Comparison of ENCODE assay signal across 1 cellular context in the genomic region with DNA sequence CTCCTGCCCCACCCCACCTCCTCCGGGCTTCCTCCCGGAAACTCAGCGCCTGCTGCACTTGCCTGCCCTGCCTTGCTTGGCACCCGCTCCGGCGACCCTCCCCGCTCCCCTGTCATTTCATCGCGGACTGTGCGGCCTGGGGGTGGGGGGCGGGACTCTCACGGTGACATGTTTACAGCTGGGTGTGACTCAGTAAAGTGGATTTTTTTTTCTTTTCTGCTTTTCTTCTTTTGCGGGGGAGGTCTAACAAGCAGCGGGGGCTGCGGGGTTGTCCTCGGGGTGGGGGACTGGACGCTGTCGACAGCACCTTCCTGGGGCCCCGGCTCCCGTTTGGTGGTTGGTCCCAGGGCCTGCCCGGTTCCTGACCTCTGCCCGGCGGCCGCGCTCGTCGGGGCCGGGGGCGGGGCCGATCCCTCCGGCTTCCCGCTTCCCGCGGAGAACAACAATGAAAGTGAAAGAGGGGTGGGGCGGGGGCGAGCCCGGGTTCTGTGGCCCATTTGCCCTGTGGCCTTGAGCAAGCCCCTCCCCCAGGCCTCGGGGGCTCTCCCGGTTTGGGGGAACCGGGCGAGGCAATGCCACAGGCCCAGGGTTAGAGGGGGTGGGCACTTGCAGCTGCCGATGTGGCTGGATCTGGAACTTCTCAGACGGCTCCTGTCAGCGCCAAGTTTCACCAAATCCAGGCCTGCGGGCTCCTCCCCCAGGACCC.
TF ChIP-seq lines count a peak whose summit lies in the region.

No MANE protein-coding gene starts in this region.

TF ChIP-seq in HepG2, 621 proteins besides CTCF, POLR2A, EP300 and RAD21 (continued from another document and continues in another):
- TF ChIP-seq, protein P1, sequence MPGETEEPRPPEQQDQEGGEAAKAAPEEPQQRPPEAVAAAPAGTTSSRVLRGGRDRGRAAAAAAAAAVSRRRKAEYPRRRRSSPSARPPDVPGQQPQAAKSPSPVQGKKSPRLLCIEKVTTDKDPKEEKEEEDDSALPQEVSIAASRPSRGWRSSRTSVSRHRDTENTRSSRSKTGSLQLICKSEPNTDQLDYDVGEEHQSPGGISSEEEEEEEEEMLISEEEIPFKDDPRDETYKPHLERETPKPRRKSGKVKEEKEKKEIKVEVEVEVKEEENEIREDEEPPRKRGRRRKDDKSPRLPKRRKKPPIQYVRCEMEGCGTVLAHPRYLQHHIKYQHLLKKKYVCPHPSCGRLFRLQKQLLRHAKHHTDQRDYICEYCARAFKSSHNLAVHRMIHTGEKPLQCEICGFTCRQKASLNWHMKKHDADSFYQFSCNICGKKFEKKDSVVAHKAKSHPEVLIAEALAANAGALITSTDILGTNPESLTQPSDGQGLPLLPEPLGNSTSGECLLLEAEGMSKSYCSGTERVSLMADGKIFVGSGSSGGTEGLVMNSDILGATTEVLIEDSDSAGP (CRISPR knock-in tag; IDR thresholded peaks at IDR 0.05; ENCODE audit: borderline replicate concordance) = peak; percentile 57; the same call in 1 of the 2 replicates
- TF ChIP-seq HDAC2 (CRISPR knock-in tag; IDR thresholded peaks at IDR 0.05) (0 out of 2 replicates have a peak, but pooled peaks have one; percentile 15), SMAD9 (CRISPR knock-in tag; IDR thresholded peaks at IDR 0.05) (0 out of 2 replicates have a peak, but pooled peaks have one; percentile 49), CHD2 (IDR thresholded peaks at IDR 0.05; ENCODE audit: low read depth, low read length) (0 out of 2 replicates have a peak, but pooled peaks have one; percentile 10), TAF1 (CRISPR knock-in tag; IDR thresholded peaks at IDR 0.05) (peak; percentile 54; the same call in 1 of the 2 replicates), ZFX (CRISPR knock-in tag; IDR thresholded peaks at IDR 0.05; ENCODE audit: low read depth) (peak; percentile 71), ZFY (CRISPR knock-in tag; IDR thresholded peaks at IDR 0.05) (peak; percentile 77), SP1 (IDR thresholded peaks at IDR 0.05) (no peak), SP1 (CRISPR knock-in tag; IDR thresholded peaks at IDR 0.05) (peak; percentile 15; the same call in 1 of the 2 replicates), TGIF2 (CRISPR knock-in tag; IDR thresholded peaks at IDR 0.05) (no peak), PCBP1 (IDR thresholded peaks at IDR 0.05; ENCODE audit: borderline replicate concordance, low read depth, low read length) (0 out of 2 replicates have a peak, but pooled peaks have one; percentile 50), ZNF576 (CRISPR knock-in tag; IDR thresholded peaks at IDR 0.05) (no peak), RXRA (CRISPR knock-in tag; IDR thresholded peaks at IDR 0.05) (peak; percentile 69), ZNF891 (CRISPR knock-in tag; IDR thresholded peaks at IDR 0.05) (no peak), ZNF501 (CRISPR knock-in tag; IDR thresholded peaks at IDR 0.05) (peak; percentile 69; the same call in 1 of the 2 replicates), ZNF205 (CRISPR knock-in tag; IDR thresholded peaks at IDR 0.05) (no peak), SP5 (CRISPR knock-in tag; IDR thresholded peaks at IDR 0.05; ENCODE audit: borderline replicate concordance, low read depth) (peak; percentile 85), DZIP1 (CRISPR knock-in tag; IDR thresholded peaks at IDR 0.05) (peak; percentile 54; the same call in 1 of the 2 replicates), ZBTB2 (CRISPR knock-in tag; IDR thresholded peaks at IDR 0.05; ENCODE audit: low read depth) (peak; percentile 81), ZSCAN25 (CRISPR knock-in tag; IDR thresholded peaks at IDR 0.05) (0 out of 2 replicates have a peak, but pooled peaks have one; percentile 21), ZNF225 (CRISPR knock-in tag; IDR thresholded peaks at IDR 0.05) (no peak)
- TF ChIP-seq, protein P2, sequence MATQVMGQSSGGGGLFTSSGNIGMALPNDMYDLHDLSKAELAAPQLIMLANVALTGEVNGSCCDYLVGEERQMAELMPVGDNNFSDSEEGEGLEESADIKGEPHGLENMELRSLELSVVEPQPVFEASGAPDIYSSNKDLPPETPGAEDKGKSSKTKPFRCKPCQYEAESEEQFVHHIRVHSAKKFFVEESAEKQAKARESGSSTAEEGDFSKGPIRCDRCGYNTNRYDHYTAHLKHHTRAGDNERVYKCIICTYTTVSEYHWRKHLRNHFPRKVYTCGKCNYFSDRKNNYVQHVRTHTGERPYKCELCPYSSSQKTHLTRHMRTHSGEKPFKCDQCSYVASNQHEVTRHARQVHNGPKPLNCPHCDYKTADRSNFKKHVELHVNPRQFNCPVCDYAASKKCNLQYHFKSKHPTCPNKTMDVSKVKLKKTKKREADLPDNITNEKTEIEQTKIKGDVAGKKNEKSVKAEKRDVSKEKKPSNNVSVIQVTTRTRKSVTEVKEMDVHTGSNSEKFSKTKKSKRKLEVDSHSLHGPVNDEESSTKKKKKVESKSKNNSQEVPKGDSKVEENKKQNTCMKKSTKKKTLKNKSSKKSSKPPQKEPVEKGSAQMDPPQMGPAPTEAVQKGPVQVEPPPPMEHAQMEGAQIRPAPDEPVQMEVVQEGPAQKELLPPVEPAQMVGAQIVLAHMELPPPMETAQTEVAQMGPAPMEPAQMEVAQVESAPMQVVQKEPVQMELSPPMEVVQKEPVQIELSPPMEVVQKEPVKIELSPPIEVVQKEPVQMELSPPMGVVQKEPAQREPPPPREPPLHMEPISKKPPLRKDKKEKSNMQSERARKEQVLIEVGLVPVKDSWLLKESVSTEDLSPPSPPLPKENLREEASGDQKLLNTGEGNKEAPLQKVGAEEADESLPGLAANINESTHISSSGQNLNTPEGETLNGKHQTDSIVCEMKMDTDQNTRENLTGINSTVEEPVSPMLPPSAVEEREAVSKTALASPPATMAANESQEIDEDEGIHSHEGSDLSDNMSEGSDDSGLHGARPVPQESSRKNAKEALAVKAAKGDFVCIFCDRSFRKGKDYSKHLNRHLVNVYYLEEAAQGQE (IDR thresholded peaks at IDR 0.05; ENCODE audit: borderline replicate concordance in 1 of 2, low read depth in 1 of 2, low read length in 2 of 2) = no peak
- TF ChIP-seq, protein P3, sequence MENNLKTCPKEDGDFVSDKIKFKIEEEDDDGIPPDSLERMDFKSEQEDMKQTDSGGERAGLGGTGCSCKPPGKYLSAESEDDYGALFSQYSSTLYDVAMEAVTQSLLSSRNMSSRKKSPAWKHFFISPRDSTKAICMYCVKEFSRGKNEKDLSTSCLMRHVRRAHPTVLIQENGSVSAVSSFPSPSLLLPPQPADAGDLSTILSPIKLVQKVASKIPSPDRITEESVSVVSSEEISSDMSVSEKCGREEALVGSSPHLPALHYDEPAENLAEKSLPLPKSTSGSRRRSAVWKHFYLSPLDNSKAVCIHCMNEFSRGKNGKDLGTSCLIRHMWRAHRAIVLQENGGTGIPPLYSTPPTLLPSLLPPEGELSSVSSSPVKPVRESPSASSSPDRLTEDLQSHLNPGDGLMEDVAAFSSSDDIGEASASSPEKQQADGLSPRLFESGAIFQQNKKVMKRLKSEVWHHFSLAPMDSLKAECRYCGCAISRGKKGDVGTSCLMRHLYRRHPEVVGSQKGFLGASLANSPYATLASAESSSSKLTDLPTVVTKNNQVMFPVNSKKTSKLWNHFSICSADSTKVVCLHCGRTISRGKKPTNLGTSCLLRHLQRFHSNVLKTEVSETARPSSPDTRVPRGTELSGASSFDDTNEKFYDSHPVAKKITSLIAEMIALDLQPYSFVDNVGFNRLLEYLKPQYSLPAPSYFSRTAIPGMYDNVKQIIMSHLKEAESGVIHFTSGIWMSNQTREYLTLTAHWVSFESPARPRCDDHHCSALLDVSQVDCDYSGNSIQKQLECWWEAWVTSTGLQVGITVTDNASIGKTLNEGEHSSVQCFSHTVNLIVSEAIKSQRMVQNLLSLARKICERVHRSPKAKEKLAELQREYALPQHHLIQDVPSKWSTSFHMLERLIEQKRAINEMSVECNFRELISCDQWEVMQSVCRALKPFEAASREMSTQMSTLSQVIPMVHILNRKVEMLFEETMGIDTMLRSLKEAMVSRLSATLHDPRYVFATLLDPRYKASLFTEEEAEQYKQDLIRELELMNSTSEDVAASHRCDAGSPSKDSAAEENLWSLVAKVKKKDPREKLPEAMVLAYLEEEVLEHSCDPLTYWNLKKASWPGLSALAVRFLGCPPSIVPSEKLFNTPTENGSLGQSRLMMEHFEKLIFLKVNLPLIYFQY (CRISPR knock-in tag; IDR thresholded peaks at IDR 0.05; ENCODE audit: borderline replicate concordance) = peak; percentile 86; the same call in 1 of the 2 replicates
- TF ChIP-seq, protein P4, sequence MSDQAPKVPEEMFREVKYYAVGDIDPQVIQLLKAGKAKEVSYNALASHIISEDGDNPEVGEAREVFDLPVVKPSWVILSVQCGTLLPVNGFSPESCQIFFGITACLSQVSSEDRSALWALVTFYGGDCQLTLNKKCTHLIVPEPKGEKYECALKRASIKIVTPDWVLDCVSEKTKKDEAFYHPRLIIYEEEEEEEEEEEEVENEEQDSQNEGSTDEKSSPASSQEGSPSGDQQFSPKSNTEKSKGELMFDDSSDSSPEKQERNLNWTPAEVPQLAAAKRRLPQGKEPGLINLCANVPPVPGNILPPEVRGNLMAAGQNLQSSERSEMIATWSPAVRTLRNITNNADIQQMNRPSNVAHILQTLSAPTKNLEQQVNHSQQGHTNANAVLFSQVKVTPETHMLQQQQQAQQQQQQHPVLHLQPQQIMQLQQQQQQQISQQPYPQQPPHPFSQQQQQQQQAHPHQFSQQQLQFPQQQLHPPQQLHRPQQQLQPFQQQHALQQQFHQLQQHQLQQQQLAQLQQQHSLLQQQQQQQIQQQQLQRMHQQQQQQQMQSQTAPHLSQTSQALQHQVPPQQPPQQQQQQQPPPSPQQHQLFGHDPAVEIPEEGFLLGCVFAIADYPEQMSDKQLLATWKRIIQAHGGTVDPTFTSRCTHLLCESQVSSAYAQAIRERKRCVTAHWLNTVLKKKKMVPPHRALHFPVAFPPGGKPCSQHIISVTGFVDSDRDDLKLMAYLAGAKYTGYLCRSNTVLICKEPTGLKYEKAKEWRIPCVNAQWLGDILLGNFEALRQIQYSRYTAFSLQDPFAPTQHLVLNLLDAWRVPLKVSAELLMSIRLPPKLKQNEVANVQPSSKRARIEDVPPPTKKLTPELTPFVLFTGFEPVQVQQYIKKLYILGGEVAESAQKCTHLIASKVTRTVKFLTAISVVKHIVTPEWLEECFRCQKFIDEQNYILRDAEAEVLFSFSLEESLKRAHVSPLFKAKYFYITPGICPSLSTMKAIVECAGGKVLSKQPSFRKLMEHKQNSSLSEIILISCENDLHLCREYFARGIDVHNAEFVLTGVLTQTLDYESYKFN (CRISPR knock-in tag; conservative IDR thresholded peaks at IDR 0.05) = no peak
- TF ChIP-seq, protein P5, sequence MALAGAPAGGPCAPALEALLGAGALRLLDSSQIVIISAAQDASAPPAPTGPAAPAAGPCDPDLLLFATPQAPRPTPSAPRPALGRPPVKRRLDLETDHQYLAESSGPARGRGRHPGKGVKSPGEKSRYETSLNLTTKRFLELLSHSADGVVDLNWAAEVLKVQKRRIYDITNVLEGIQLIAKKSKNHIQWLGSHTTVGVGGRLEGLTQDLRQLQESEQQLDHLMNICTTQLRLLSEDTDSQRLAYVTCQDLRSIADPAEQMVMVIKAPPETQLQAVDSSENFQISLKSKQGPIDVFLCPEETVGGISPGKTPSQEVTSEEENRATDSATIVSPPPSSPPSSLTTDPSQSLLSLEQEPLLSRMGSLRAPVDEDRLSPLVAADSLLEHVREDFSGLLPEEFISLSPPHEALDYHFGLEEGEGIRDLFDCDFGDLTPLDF (CRISPR knock-in tag; IDR thresholded peaks at IDR 0.05) = 0 out of 2 replicates have a peak, but pooled peaks have one; percentile 22
